ENCODE assay signal across 1 cellular context in genomic region chr12:101824831-101825230, GRCh38.
TF ChIP-seq lines count a peak whose summit lies in the region.

No MANE protein-coding gene starts in this region.

TF ChIP-seq in GM12878, 131 proteins besides CTCF, POLR2A, EP300 and RAD21:
- TF ChIP-seq SMC3 (IDR thresholded peaks at IDR 0.05; ENCODE audit: borderline replicate concordance, low read length): peak; percentile 9; the same call in 1 of the 2 replicates
- TF ChIP-seq, protein P1, sequence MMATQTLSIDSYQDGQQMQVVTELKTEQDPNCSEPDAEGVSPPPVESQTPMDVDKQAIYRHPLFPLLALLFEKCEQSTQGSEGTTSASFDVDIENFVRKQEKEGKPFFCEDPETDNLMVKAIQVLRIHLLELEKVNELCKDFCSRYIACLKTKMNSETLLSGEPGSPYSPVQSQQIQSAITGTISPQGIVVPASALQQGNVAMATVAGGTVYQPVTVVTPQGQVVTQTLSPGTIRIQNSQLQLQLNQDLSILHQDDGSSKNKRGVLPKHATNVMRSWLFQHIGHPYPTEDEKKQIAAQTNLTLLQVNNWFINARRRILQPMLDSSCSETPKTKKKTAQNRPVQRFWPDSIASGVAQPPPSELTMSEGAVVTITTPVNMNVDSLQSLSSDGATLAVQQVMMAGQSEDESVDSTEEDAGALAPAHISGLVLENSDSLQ (IDR thresholded peaks at IDR 0.05): no peak
